9 cellular contexts compared by ENCODE assay signal in the genomic region with DNA sequence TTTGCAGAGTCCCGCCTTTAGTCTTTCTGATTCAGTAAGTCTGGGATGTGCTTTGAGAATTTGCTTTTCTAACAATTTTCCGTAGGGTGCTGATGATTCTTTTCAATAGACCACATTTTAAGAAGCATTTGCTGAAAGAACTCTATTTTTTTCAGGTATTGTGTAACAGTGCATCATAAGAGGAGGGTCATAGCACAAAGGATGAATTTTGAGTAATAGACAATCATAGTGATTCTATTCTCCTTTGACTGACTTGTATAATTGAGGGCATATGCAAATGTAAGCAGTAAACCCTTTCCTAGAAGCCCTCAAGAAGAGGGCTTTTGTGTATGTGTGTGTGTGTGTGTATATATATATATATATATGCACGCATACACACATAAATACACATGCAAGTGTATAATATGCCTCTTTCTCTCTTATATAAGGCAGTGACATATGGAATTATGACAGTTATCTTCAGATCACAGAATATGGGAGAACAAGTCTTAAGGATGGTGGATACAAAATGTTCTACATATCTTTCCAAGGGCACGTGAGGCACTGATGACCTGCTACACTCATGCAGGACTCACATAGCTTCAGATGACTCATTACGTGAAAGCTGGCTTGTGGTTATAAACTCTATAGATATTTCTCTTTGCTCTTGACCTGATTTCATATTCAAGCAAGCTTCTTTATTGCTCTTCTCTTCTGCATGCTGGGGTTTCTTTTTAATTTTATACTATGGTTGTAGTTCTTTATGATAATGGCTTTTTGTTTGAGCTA. TPM values are rescaled to one million over a fixed set of nuclear protein-coding genes. Genes with fewer than 3 reads are reported as not detected.
DNase-seq lines count a peak whose midpoint lies in the region; ATAC-seq and TF ChIP-seq lines count a peak whose summit lies in the region.
"Had no signal": no experiment of that assay in that cellular context is flagged by ENCODE, and none has a peak within 500 bp of the region (broad histone marks: within the 10 kb centered on the region; RNA-seq: fewer than 3 reads in every experiment).

No MANE protein-coding gene starts in this region.

- no peak overlapping the region for H3K4me3 Mint-ChIP-seq in activated T-cell treated with anti-CD3 and anti-CD28 coated beads, Interleukin-2, amount 50 U/mL, for 24 hours

- TF ChIP-seq CTCF in RWPE1 (conservative IDR thresholded peaks at IDR 0.05; ENCODE audit: low read depth) (no peak), OCI-LY7 (conservative IDR thresholded peaks at IDR 0.05; ENCODE audit: low read length) (no peak)

- H3K4me1 Mint-ChIP-seq in activated T-cell treated with anti-CD3 and anti-CD28 coated beads, Interleukin-2, amount 50 U/mL, for 24 hours (ENCODE audit: low read depth), result peaks cover 46% of the 10 kb centered on the region

- H3K4me3 ChIP-seq in OCI-LY7 (ENCODE audit: low read depth, low read length, poor library complexity, severe bottlenecking), result no peak overlapping the region

- no TSS peak for BruUV-seq in OCI-LY7 (replicated peaks; lab: Mats Ljungman, UMichigan)

- intact Hi-C loops in OCI-LY7 (cut with micrococcal nuclease; ENCODE audit: unreplicated experiment), result no loop called here

- H3K36me3 Mint-ChIP-seq in activated T-cell treated with anti-CD3 and anti-CD28 coated beads, Interleukin-2, amount 50 U/mL, for 24 hours (ENCODE audit: low read depth), result no peaks in the 10 kb centered on the region

- no peak for DNase-seq in activated T-cell treated with anti-CD3 and anti-CD28 coated beads, Interleukin-2, amount 50 U/mL, for 24 hours
- no peak for DNase-seq in activated T-cell treated with anti-CD3 and anti-CD28 coated beads, Interleukin-2, amount 50 U/mL, for 48 hours
- peak; percentile 79 for DNase-seq in RWPE1 (ENCODE audit: low spot score)
- peak; percentile 19 for DNase-seq in kidney glomerular epithelial cell (lab: John Stamatoyannopoulos, UW)
- DNase-seq in OCI-LY7 (ENCODE audit: low spot score), result no peak
- no peak for DNase-seq in NCI-H774 (lab: John Stamatoyannopoulos, UW)
- no peak for DNase-seq in ureter (ENCODE audit: low spot score)

- H3K9me2 ChIP-seq in OCI-LY7 (ENCODE audit: insufficient read depth, low read length), result no peaks in the 10 kb centered on the region

- H3K36me3 ChIP-seq in OCI-LY7 (ENCODE audit: insufficient read depth, low read length), result no peaks in the 10 kb centered on the region

- H3K4me1 ChIP-seq in OCI-LY7 (ENCODE audit: insufficient read depth, low read length, poor library complexity, severe bottlenecking), result no peaks in the 10 kb centered on the region

- CTCF ChIA-PET in RWPE1 (lab: Yijun Ruan, JAX) (no interaction called here), OCI-LY7 (lab: Charles Lee; ENCODE audit: unreplicated experiment) (no interaction called here)

- POLR2A ChIA-PET in RWPE1 (lab: Yijun Ruan, JAX; ENCODE audit: low non-redundant PET), result interaction anchor here (0.7 kb wide), 1 partner anchor 390 kb away, joined by 5 read pairs; no protein-coding TSS in a partner anchor
- POLR2A ChIA-PET in OCI-LY7 (lab: Charles Lee), result no interaction called here

- H3K79me2 ChIP-seq in OCI-LY7 (ENCODE audit: insufficient read depth, low read depth, low read length), result no peaks in the 10 kb centered on the region

- peaks cover 3% of the 10 kb centered on the region for H3K27me3 Mint-ChIP-seq in activated T-cell treated with anti-CD3 and anti-CD28 coated beads, Interleukin-2, amount 50 U/mL, for 24 hours

- H3K27ac ChIP-seq in RWPE1 (no peak overlapping the region), OCI-LY7 (ENCODE audit: low read depth, low read length, poor library complexity, severe bottlenecking) (no peak overlapping the region)

- H4K20me1 ChIP-seq in OCI-LY7 (ENCODE audit: insufficient read depth, low read length), result no peaks in the 10 kb centered on the region

- peak; percentile 91 for ATAC-seq in HG02938 (IDR thresholded peaks at IDR 0.05; ENCODE audit: unreplicated experiment)

- peak overlapping the region; percentile 5 for H3K27ac Mint-ChIP-seq in activated T-cell treated with anti-CD3 and anti-CD28 coated beads, Interleukin-2, amount 50 U/mL, for 24 hours

- H2AFZ ChIP-seq in OCI-LY7 (ENCODE audit: low read length), result no peak overlapping the region

- no peak overlapping the region for H3K4me2 ChIP-seq in OCI-LY7 (ENCODE audit: low read length)

- H3K9me3 ChIP-seq in OCI-LY7 (ENCODE audit: low read length), result no peaks in the 10 kb centered on the region

- H3K9me3 Mint-ChIP-seq in activated T-cell treated with anti-CD3 and anti-CD28 coated beads, Interleukin-2, amount 50 U/mL, for 24 hours, result no peaks in the 10 kb centered on the region

RNA-seq across cellular contexts. Expression of gene PLSCR1, which starts 6.5 kb away (rescaled TPM):
- 1.4 and 1.8 TPM in 2 replicates for total RNA-seq in OCI-LY7 (2014; rRNA removed; shearing (Covaris generic))
- total RNA-seq in OCI-LY7 (2022), result 7.5 and 13.4 TPM in 2 replicates
- total RNA-seq in ureter, result 136 TPM

RNA-seq across cellular contexts. Expression of gene PLSCR5, which starts 54.2 kb away (rescaled TPM):
- total RNA-seq in OCI-LY7 (2014; rRNA removed; shearing (Covaris generic)), result not detected in 2 replicates
- total RNA-seq in OCI-LY7 (2022) (not detected in 2 replicates), ureter (not detected)
- total RNA-seq: pulmonary artery endothelial cell had no signal

Comparison
In these comparisons a context has a peak if more than half of its experiments do, and no peak if none do; other contexts are left out.
1. DNase-seq: peak in RWPE1 (single experiment) and kidney glomerular epithelial cell (single experiment); none in activated T-cell treated with anti-CD3 and anti-CD28 coated beads, Interleukin-2, amount 50 U/mL, for 24 hours (single experiment), activated T-cell treated with anti-CD3 and anti-CD28 coated beads, Interleukin-2, amount 50 U/mL, for 48 hours (0 of 2), OCI-LY7 (single experiment), NCI-H774 (single experiment) and ureter (single experiment).